In the genomic region with DNA sequence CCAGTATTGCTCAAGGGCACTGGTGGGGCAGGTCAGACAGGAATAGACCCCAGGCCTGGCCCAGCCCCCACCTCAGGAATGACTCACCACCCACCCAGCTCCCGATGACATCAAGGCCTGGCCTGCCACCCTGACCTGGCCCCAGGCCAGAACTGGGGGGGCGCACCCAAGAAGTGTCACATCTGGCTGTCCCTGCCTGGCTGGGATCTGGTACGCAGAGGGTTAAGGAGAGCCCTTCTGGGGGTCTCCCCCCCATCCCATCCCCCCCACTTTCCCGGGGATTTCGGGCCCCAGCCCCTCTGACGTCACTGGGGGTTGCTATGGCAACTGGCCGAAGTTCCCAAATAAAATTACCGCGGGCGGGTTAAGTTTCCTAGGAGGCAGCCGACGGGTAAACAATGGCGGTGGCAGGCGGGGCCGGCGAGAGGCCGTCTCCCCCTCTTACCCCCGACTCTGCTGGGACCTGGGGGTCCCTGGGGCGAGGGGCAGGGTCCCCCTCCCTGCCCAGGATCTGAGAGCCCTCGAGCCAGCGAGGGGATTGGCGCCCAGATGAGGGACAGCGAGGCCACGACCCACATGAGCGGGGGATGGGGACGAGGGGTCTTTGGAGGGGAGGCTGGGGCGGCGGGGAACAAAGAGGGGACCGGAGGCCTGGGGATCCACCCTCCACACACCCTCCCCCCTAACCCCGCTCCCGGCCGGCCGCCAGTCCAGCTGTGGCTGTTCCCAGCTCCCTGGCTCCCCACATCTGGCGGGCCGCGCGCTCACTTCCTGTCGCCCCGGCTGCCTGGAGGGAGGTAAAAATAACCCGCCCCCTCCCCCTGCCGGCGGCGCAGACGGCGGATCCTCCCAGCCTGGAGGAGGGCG, we compare ENCODE assay signal across 8 cellular contexts. TPM values are rescaled to one million over a fixed set of nuclear protein-coding genes. Genes with fewer than 3 reads are reported as not detected.
DNase-seq lines count a peak whose midpoint lies in the region; ATAC-seq lines count a peak whose summit lies in the region.

No MANE protein-coding gene starts in this region.

- CTCF ChIA-PET in activated CD4-positive, alpha-beta T cell treated with anti-CD3 and anti-CD28 coated beads for 36 hours (lab: Charles Lee) = interaction anchor here (0.5 to 1.7 kb wide), 5 partner anchors 11 to 100 kb away, joined by 3 to 6 read pairs (median 3); a partner anchor contains a TSS

- peak; percentile 35 for ATAC-seq in HG03103 (IDR thresholded peaks at IDR 0.05; ENCODE audit: low read depth, unreplicated experiment)
- peak; percentile 53 for ATAC-seq in activated CD4-positive, alpha-beta T cell treated with anti-CD3 and anti-CD28 coated beads for 36 hours

- peak overlapping the region; percentile 99 for H3K27ac ChIP-seq in cingulate gyrus (ENCODE audit: low read depth, low read length)

- peak; percentile 77 for DNase-seq in SIG-M5 treated with dmso at 0.1 percent for 504 hours (lab: John Stamatoyannopoulos, UW; ENCODE audit: unreplicated experiment)
- DNase-seq in SIG-M5 (lab: John Stamatoyannopoulos, UW) = no peak
- DNase-seq in NCI-H345 (lab: John Stamatoyannopoulos, UW) = peak; percentile 77
- DNase-seq in activated CD4-positive, alpha-beta T cell treated with anti-CD3 and anti-CD28 coated beads for 36 hours = peak; percentile 95
- peak; percentile 97 for DNase-seq in left kidney (ENCODE audit: low read depth, low spot score)
- DNase-seq in stimulated activated CD4-positive, alpha-beta T cell treated with anti-CD3 and anti-CD28 coated beads, Interleukin-1b, Interleukin-23, amount 100 ng/mL, for 48 hours = peak; percentile 87

- intact Hi-C loops in activated CD4-positive, alpha-beta T cell treated with anti-CD3 and anti-CD28 coated beads for 36 hours (cut with DNase I, micrococcal nuclease) = loop anchor here (1.0 to 10.0 kb wide), 11 partner anchors 8 to 1450 kb away; a partner anchor contains a TSS

- no peaks in the 10 kb centered on the region for H3K36me3 Mint-ChIP-seq in activated CD4-positive, alpha-beta T cell treated with anti-CD3 and anti-CD28 coated beads for 36 hours (ENCODE audit: low read depth)

- H3K27me3 Mint-ChIP-seq in activated CD4-positive, alpha-beta T cell treated with anti-CD3 and anti-CD28 coated beads for 36 hours = no peaks in the 10 kb centered on the region

- POLR2A ChIA-PET in activated CD4-positive, alpha-beta T cell treated with anti-CD3 and anti-CD28 coated beads for 36 hours (lab: Charles Lee) = interaction anchor here (0.6 to 2.1 kb wide), 8 partner anchors 8 to 672 kb away, joined by 3 to 36 read pairs (median 4); a partner anchor contains a TSS

- H3K9me3 Mint-ChIP-seq in activated CD4-positive, alpha-beta T cell treated with anti-CD3 and anti-CD28 coated beads for 36 hours (ENCODE audit: low read depth) = no peaks in the 10 kb centered on the region

- H3K4me1 Mint-ChIP-seq in activated CD4-positive, alpha-beta T cell treated with anti-CD3 and anti-CD28 coated beads for 36 hours = peaks cover 56% of the 10 kb centered on the region

- peak overlapping the region; percentile 71 for H3K4me3 Mint-ChIP-seq in activated CD4-positive, alpha-beta T cell treated with anti-CD3 and anti-CD28 coated beads for 36 hours

- peak overlapping the region; percentile 97 for H3K27ac Mint-ChIP-seq in activated CD4-positive, alpha-beta T cell treated with anti-CD3 and anti-CD28 coated beads for 36 hours

RNA-seq across cellular contexts. Expression of a gene that starts 29.7 kb away (rescaled TPM):
- 1 to 10 TPM; 1.2 to 1.6 TPM for total RNA-seq in activated CD4-positive, alpha-beta T cell treated with anti-CD3 and anti-CD28 coated beads for 36 hours

RNA-seq across cellular contexts. Expression of a gene that starts 52.0 kb away (rescaled TPM):
- total RNA-seq in activated CD4-positive, alpha-beta T cell treated with anti-CD3 and anti-CD28 coated beads for 36 hours = 1 to 10 TPM; 5.6 to 5.8 TPM

RNA-seq across cellular contexts. Expression of a gene that starts 58.7 kb away (rescaled TPM):
- total RNA-seq in activated CD4-positive, alpha-beta T cell treated with anti-CD3 and anti-CD28 coated beads for 36 hours = 1 to 10 TPM; 5.3 to 5.5 TPM

RNA-seq across cellular contexts. Expression of a gene that starts 58.7 kb away (rescaled TPM):
- 10 to 100 TPM; 30.2 to 34.3 TPM for total RNA-seq in activated CD4-positive, alpha-beta T cell treated with anti-CD3 and anti-CD28 coated beads for 36 hours
